Comparison of ENCODE assay signal across 21 cellular contexts in genomic region chr12:131908082-131908715, GRCh38. TPM values are rescaled to one million over a fixed set of nuclear protein-coding genes. Genes with fewer than 3 reads are reported as not detected.
DNase-seq lines count a peak whose midpoint lies in the region; FAIRE-seq and TF ChIP-seq lines count a peak whose summit lies in the region.
"Had no signal": no experiment of that assay in that cellular context is flagged by ENCODE, and none has a peak within 500 bp of the region (broad histone marks: within the 10 kb centered on the region; RNA-seq: fewer than 3 reads in every experiment).

No MANE protein-coding gene starts in this region.

- H3K14ac ChIP-seq in H1 (ENCODE audit: insufficient read length) (no peak overlapping the region), H9 (ENCODE audit: insufficient read depth, low read length) (no peak overlapping the region; the same call in 1 of the 2 replicates)

- no peak overlapping the region for H2BK120ac ChIP-seq in H1 (replicated peaks; ENCODE audit: low read depth, low read length)
- H2BK120ac ChIP-seq in H9 (ENCODE audit: low read depth, low read length, poor library complexity, severe bottlenecking), result no peak overlapping the region

- no peak overlapping the region for H3T11ph ChIP-seq in H9 (ENCODE audit: low read length)

- H3K9me3 Mint-ChIP-seq in H9, result no peaks in the 10 kb centered on the region
- H3K9me3 Mint-ChIP-seq: CD8-positive, alpha-beta memory T cell; T-cell had no signal

- H3K23me2 ChIP-seq in H1 (ENCODE audit: low read depth, low read length) (no peaks in the 10 kb centered on the region), H9 (ENCODE audit: insufficient read length, low read depth, low read length, poor library complexity, severe bottlenecking) (no peaks in the 10 kb centered on the region)

- intact Hi-C loops in sigmoid colon (cut with DNase I), result no loop called here

- H4K5ac ChIP-seq in H1 (ENCODE audit: insufficient read length, low read depth, low read length) (no peak overlapping the region), H9 (ENCODE audit: insufficient read length, low read depth, low read length) (no peak overlapping the region)

- peaks cover 12 to 33% (median 26%) of the 10 kb centered on the region in 3 experiments; a peak in 6 of 7 replicates for H3K36me3 Mint-ChIP-seq in H9 (ENCODE audit: insufficient read depth in 1 of 3, low read depth in 3 of 3)

- H3K4me1 Mint-ChIP-seq in H9, result 0 out of 4 replicates have a peak, but pooled peaks cover 0 to 5% of the 10 kb centered on the region in 2 experiments

- TF ChIP-seq RAD21 in H1 (IDR thresholded peaks at IDR 0.05 in 1 of 2, conservative IDR thresholded peaks at IDR 0.05 in 1 of 2; ENCODE audit: low read depth in 2 of 2, low read length in 2 of 2), result no peak

- H4K91ac ChIP-seq in H1 (replicated peaks; ENCODE audit: insufficient read length, low read length) (no peak overlapping the region), H9 (ENCODE audit: insufficient read length, low read depth, low read length) (no peak overlapping the region)

- peaks cover 95 to 100% (median 97%) of the 10 kb centered on the region in 11 experiments for H4K20me1 ChIP-seq in BLaER1 treated with 17β-estradiol and CSF1 and Interleukin-3, amounts not matched to agents 10 nM and 100 nM
- H4K20me1 ChIP-seq in H1 (replicated peaks in 1 of 2; ENCODE audit: control insufficient read depth in 1 of 2, insufficient read depth in 2 of 2, low read length in 2 of 2) (peaks cover 9 to 14% of the 10 kb centered on the region in 2 experiments), H9 (ENCODE audit: control insufficient read depth, insufficient read depth, insufficient read length) (no peaks in the 10 kb centered on the region)

- FAIRE-seq in H1 (lab: Jason Lieb, UNC), result no peak
- FAIRE-seq: G401.6, GM19239, H54 had no signal

- H3K36me3 ChIP-seq in BE2C (peaks cover 3% of the 10 kb centered on the region; the same call in 1 of the 2 replicates), H1 (ENCODE audit: control insufficient read depth in 2 of 4, insufficient read depth in 4 of 4, low read length in 3 of 4) (peaks cover 4 to 47% (median 20%) of the 10 kb centered on the region in 4 experiments; a peak in 6 of 8 replicates), sigmoid colon (peaks cover 38 to 67% (median 57%) of the 10 kb centered on the region in 4 donors)
- peaks cover 26 to 85% (median 60%) of the 10 kb centered on the region in 11 experiments for H3K36me3 ChIP-seq in BLaER1 treated with 17β-estradiol and CSF1 and Interleukin-3, amounts not matched to agents 10 nM and 100 nM

- WGBS in H1 (ENCODE audit: extremely low coverage in 1 of 2, insufficient coverage in 1 of 2, insufficient read length in 1 of 2, insufficient replicate concordance in 2 of 2, low coverage in 1 of 2, low lambda C conversion rate in 2 of 2, missing lambda C conversion rate in 1 of 2), 2 experiments, result 94% methylated on average over 38 of the region's 63 CpGs; no CpG with 5 or more reads in 1 of the 2 experiments
- 97 to 98% methylated on average over 63 of the region's 63 CpGs for WGBS in sigmoid colon, 2 donors
- WGBS in H9 (ENCODE audit: extremely low coverage, insufficient read length, low lambda C conversion rate), result no CpG with 5 or more reads among the region's 63 CpGs

- TF ChIP-seq POLR2A in H1 (IDR thresholded peaks at IDR 0.05; ENCODE audit: control extremely low read depth in 1 of 2, low read depth in 2 of 2, low read length in 2 of 2) (no peak), sigmoid colon (IDR thresholded peaks at IDR 0.05) (no peak)

- H3K4me3 Mint-ChIP-seq in H9, result no peak overlapping the region
- H3K4me3 Mint-ChIP-seq: T-cell had no signal

- H2BK15ac ChIP-seq in H1 (ENCODE audit: low read length) (no peak overlapping the region), H9 (ENCODE audit: low read depth, low read length) (no peak overlapping the region)

- in situ Hi-C loops in ACHN (cut with HindIII; ENCODE audit: low pct_ligation_motif_present, low pct_unique_long_range_greater_than_20kb, low sequenced_read_pairs) (no loop called here), KBM-7 (cut with MboI; ENCODE audit: low pct_unique_long_range_greater_than_20kb, low sequenced_read_pairs) (no loop called here)

- H3K27ac Mint-ChIP-seq in H9, result no peak overlapping the region
- H3K27ac Mint-ChIP-seq: CD8-positive, alpha-beta memory T cell; T-cell had no signal

- H3K4ac ChIP-seq in H1 (replicated peaks; ENCODE audit: insufficient read length, low read depth, low read length) (no peak overlapping the region), H9 (ENCODE audit: low read depth, low read length) (no peak overlapping the region)

- TF ChIP-seq CTCF in BE2C (IDR thresholded peaks at IDR 0.05; ENCODE audit: low read depth, low read length) (no peak), H1 (IDR thresholded peaks at IDR 0.05; ENCODE audit: control extremely low read depth in 1 of 3, insufficient read depth in 1 of 3, low read depth in 1 of 3, low read length in 3 of 3) (no peak), sigmoid colon (IDR thresholded peaks at IDR 0.05) (no peak), H9 (conservative IDR thresholded peaks at IDR 0.05) (no peak)

- H3K9me3 ChIP-seq in BE2C, result no peaks in the 10 kb centered on the region
- no peaks in the 10 kb centered on the region for H3K9me3 ChIP-seq in BLaER1 treated with 17β-estradiol and CSF1 and Interleukin-3, amounts not matched to agents 10 nM and 100 nM (replicated peaks in 1 of 11)
- no peaks in the 10 kb centered on the region for H3K9me3 ChIP-seq in H1 (ENCODE audit: insufficient read depth in 2 of 2, low read depth in 1 of 2, low read length in 1 of 2)
- H3K9me3 ChIP-seq in sigmoid colon, result no peaks in the 10 kb centered on the region
- no peaks in the 10 kb centered on the region for H3K9me3 ChIP-seq in H9 (ENCODE audit: control insufficient read depth, low read depth, low read length)
- H3K9me3 ChIP-seq: SJCRH30 had no signal

- H2BK20ac ChIP-seq in H1 (ENCODE audit: low read length) (no peak overlapping the region), H9 (ENCODE audit: low read depth, low read length, poor library complexity, severe bottlenecking) (no peak overlapping the region)

- H3K56ac ChIP-seq in H1 (replicated peaks; ENCODE audit: insufficient read length, low read depth, low read length) (no peak overlapping the region), H9 (ENCODE audit: insufficient read length, low read depth, low read length) (no peak overlapping the region)

- H4K8ac ChIP-seq in H1 (ENCODE audit: extremely low read depth, insufficient read depth, low read length) (peak overlapping the region; percentile 79; the same call in 1 of the 2 replicates), H9 (replicated peaks; ENCODE audit: insufficient read length, low read depth, low read length) (no peak overlapping the region)

- H3K4me1 ChIP-seq in BE2C, result peaks cover 13% of the 10 kb centered on the region
- peaks cover 43 to 78% (median 67%) of the 10 kb centered on the region in 10 experiments for H3K4me1 ChIP-seq in BLaER1 treated with 17β-estradiol and CSF1 and Interleukin-3, amounts not matched to agents 10 nM and 100 nM
- H3K4me1 ChIP-seq in H1 (replicated peaks in 1 of 4; ENCODE audit: control insufficient read depth in 3 of 4, insufficient read depth in 4 of 4, low read length in 3 of 4), result no peaks in the 10 kb centered on the region
- H3K4me1 ChIP-seq in sigmoid colon, result peaks cover 0 to 39% (median 34%) of the 10 kb centered on the region in 4 donors
- no peaks in the 10 kb centered on the region for H3K4me1 ChIP-seq in H9 (ENCODE audit: insufficient read depth, low read length)
- H3K4me1 ChIP-seq: SJCRH30 had no signal

- POLR2A ChIA-PET in H1 (lab: Charles Lee; ENCODE audit: partially characterized antibody), result interaction anchor here (0.9 to 6.5 kb wide), 3 partner anchors 13 to 52 kb away, joined by 3 to 27 read pairs (median 6); no protein-coding TSS in a partner anchor

- H3K27ac ChIP-seq in BLaER1 treated with 17β-estradiol and CSF1 and Interleukin-3, amounts not matched to agents 10 nM and 100 nM, result peak overlapping the region in 1 of 11 experiments; percentile 81; a peak in 1 of 22 replicates
- no peak overlapping the region for H3K27ac ChIP-seq in H1 (ENCODE audit: low read depth, low read length)
- H3K27ac ChIP-seq in sigmoid colon, result no peak overlapping the region
- no peak overlapping the region for H3K27ac ChIP-seq in H9 (ENCODE audit: insufficient read length, low read depth, low read length)
- H3K27ac ChIP-seq: C4-2B, SJCRH30 had no signal

- H3K79me2 ChIP-seq in H1 (ENCODE audit: control insufficient read depth in 1 of 2, insufficient read depth in 2 of 2, low read length in 2 of 2) (peaks cover 0 to 9% of the 10 kb centered on the region in 2 experiments; a peak in 1 of 4 replicates), H9 (ENCODE audit: insufficient read depth, low read length) (no peaks in the 10 kb centered on the region; the same call in 1 of the 2 replicates)

- no peaks in the 10 kb centered on the region for H3K27me3 ChIP-seq in BE2C
- H3K27me3 ChIP-seq in BLaER1 treated with 17β-estradiol and CSF1 and Interleukin-3, amounts not matched to agents 10 nM and 100 nM, result no peaks in the 10 kb centered on the region
- no peaks in the 10 kb centered on the region for H3K27me3 ChIP-seq in H1 (replicated peaks in 1 of 4; ENCODE audit: control insufficient read depth in 3 of 4, extremely low read depth in 1 of 4, insufficient read depth in 3 of 4, low read length in 3 of 4)
- H3K27me3 ChIP-seq in sigmoid colon, result no peaks in the 10 kb centered on the region
- no peaks in the 10 kb centered on the region for H3K27me3 ChIP-seq in H9 (ENCODE audit: insufficient read depth, low read length)
- H3K27me3 ChIP-seq: SJCRH30 had no signal

- no peak overlapping the region for H3K23ac ChIP-seq in H1 (ENCODE audit: insufficient read length)
- no peak overlapping the region for H3K23ac ChIP-seq in H9 (ENCODE audit: insufficient read length, low read depth, low read length)

- H3K79me1 ChIP-seq in H1 (ENCODE audit: low read depth, low read length), result peaks cover 6% of the 10 kb centered on the region; the same call in 1 of the 2 replicates
- no peaks in the 10 kb centered on the region for H3K79me1 ChIP-seq in H9 (ENCODE audit: insufficient read depth, low read depth, low read length, poor library complexity, severe bottlenecking)

- H2BK5ac ChIP-seq in H1 (ENCODE audit: low read depth, low read length) (no peak overlapping the region), H9 (ENCODE audit: insufficient read length, low read length) (no peak overlapping the region)

- no peak overlapping the region for H3K9ac ChIP-seq in BLaER1 treated with 17β-estradiol and CSF1 and Interleukin-3, amounts not matched to agents 10 nM and 100 nM
- H3K9ac ChIP-seq in H1 (replicated peaks in 1 of 4; ENCODE audit: extremely low read depth in 1 of 4, low read depth in 3 of 4, low read length in 3 of 4), result no peak overlapping the region
- H3K9ac ChIP-seq in H9 (ENCODE audit: extremely low read depth, insufficient read length, low read length), result no peak overlapping the region

- DNase-seq in BE2C (peak; percentile 10), H1 (ENCODE audit: low read depth in 1 of 2, low spot score in 2 of 2) (no peak), sigmoid colon (peak; percentile 63), ACHN (no peak), KBM-7 (no peak), H9 (no peak)
- DNase-seq: CD8-positive, alpha-beta memory T cell; KG1; NCI-H1092; NCI-H146; NCI-H2029 treated with DMSO at 0.1 percent for 48 hours; NCI-H226; NCI-H510A treated with DMSO at 0.1 percent for 48 hours; NCI-H748 treated with DMSO at 0.1 percent for 48 hours; SJCRH30; T-cell had no signal

- H3K4me3 ChIP-seq in BE2C (ENCODE audit: low read depth, low read length) (no peak overlapping the region), H1 (ENCODE audit: extremely low read depth in 1 of 4, insufficient read depth in 2 of 4, low read depth in 3 of 4, low read length in 4 of 4) (no peak overlapping the region), sigmoid colon (no peak overlapping the region)
- H3K4me3 ChIP-seq in BLaER1 treated with 17β-estradiol and CSF1 and Interleukin-3, amounts not matched to agents 10 nM and 100 nM, result no peak overlapping the region
- H3K4me3 ChIP-seq: SJCRH30 had no signal

- H2AK5ac ChIP-seq in H1 (ENCODE audit: low read depth, low read length) (no peak overlapping the region), H9 (ENCODE audit: insufficient read length, low read length) (no peak overlapping the region)

- H3K18ac ChIP-seq in H1 (ENCODE audit: extremely low read depth, low read length) (no peak overlapping the region), H9 (ENCODE audit: insufficient read length, low read depth, low read length) (no peak overlapping the region)

- no peak overlapping the region for H2AFZ ChIP-seq in H1 (ENCODE audit: low read length)
- H2AFZ ChIP-seq in H9 (ENCODE audit: low read length), result no peak overlapping the region

- H3K4me2 ChIP-seq in BLaER1 treated with 17β-estradiol and CSF1 and Interleukin-3, amounts not matched to agents 10 nM and 100 nM, result peak overlapping the region in 8 of 11 experiments; percentile 83 to 94 (median 91); a peak in 16 of 22 replicates
- no peak overlapping the region for H3K4me2 ChIP-seq in H1 (ENCODE audit: insufficient read depth in 1 of 2, low read depth in 2 of 2, low read length in 2 of 2)
- H3K4me2 ChIP-seq in H9 (ENCODE audit: insufficient read depth, insufficient read length, low read length), result no peak overlapping the region

- TF ChIP-seq EP300 in H1 (IDR thresholded peaks at IDR 0.05; ENCODE audit: borderline replicate concordance in 1 of 2, low read depth in 2 of 2, low read length in 2 of 2), result no peak
- TF ChIP-seq EP300 in sigmoid colon (IDR thresholded peaks at IDR 0.05), result no peak

- no peak overlapping the region for H2BK12ac ChIP-seq in H1 (ENCODE audit: low read depth, low read length)
- H2BK12ac ChIP-seq in H9 (ENCODE audit: insufficient read length, low read depth, low read length), result no peak overlapping the region

- no peaks in the 10 kb centered on the region for H3K27me3 Mint-ChIP-seq in H9 (ENCODE audit: low read depth)
- H3K27me3 Mint-ChIP-seq: CD8-positive, alpha-beta memory T cell; T-cell had no signal

- CTCF ChIA-PET in H1 (lab: Charles Lee; ENCODE audit: partially characterized antibody), result no interaction called here

RNA-seq across cellular contexts. Expression of gene ULK1, which starts 13.8 kb away (rescaled TPM):
- 43.2 TPM for polyA plus RNA-seq in BE2C (2012; ENCODE audit: insufficient read depth, insufficient read length, low read depth)
- total RNA-seq in H1 (2021; fragmentation: NEBNext Ultra II Directional; extraction: Animal tissue kit (Norgen Biotek cat#: 25700)), result 44.1 and 48.5 TPM in 2 replicates
- 13.0 and 26.4 TPM in 2 replicates for polyA plus RNA-seq in H1 (2011; rRNA removed)
- polyA plus RNA-seq in H1 (2011; cell fraction: cytosol; rRNA removed), result 11.9 TPM
- 127 TPM for polyA plus RNA-seq in H1 (2011; cell fraction: nucleus; rRNA removed)
- polyA plus RNA-seq in H1 (2012, experiment 1 of 2), result 26.7 to 43.8 TPM (median 39.0 TPM) in 4 replicates
- 26.9 TPM for polyA plus RNA-seq in H1 (2012, experiment 2 of 2)
- polyA plus RNA-seq in H1 (2013, experiment 1 of 2), result 23.4 TPM
- 23.0 TPM for polyA plus RNA-seq in H1 (2013, experiment 2 of 2)
- polyA minus RNA-seq in H1 (2011; rRNA and poly(A)+ RNA removed), result 12.9 and 16.5 TPM in 2 replicates
- 29.4 TPM for polyA minus RNA-seq in H1 (2011; cell fraction: cytosol; rRNA and poly(A)+ RNA removed)
- polyA minus RNA-seq in H1 (2011; cell fraction: nucleus; rRNA and poly(A)+ RNA removed), result 42.7 TPM
- total RNA-seq in sigmoid colon, result 10 to 100 TPM; 13.2 to 29.1 (median 18.6) TPM
- polyA plus RNA-seq in sigmoid colon, result 10 to 100 TPM in 1 of 3 donors, 1 to 10 TPM in 2; 5.3 to 17.5 (median 5.4) TPM
- 52.7 and 57.2 TPM in 2 replicates for total RNA-seq in H9 (2021)

RNA-seq across cellular contexts. Expression of gene PUS1, which starts 20.9 kb away (rescaled TPM):
- polyA plus RNA-seq in BE2C (2012; ENCODE audit: insufficient read depth, insufficient read length, low read depth), result 128 TPM
- 81.2 and 82.5 TPM in 2 replicates for total RNA-seq in H1 (2021; fragmentation: NEBNext Ultra II Directional; extraction: Animal tissue kit (Norgen Biotek cat#: 25700))
- 48.1 and 65.7 TPM in 2 replicates for polyA plus RNA-seq in H1 (2011; rRNA removed)
- 74.1 TPM for polyA plus RNA-seq in H1 (2011; cell fraction: cytosol; rRNA removed)
- polyA plus RNA-seq in H1 (2011; cell fraction: nucleus; rRNA removed), result 85.2 TPM
- 57.7 to 80.3 TPM (median 73.5 TPM) in 4 replicates for polyA plus RNA-seq in H1 (2012, experiment 1 of 2)
- polyA plus RNA-seq in H1 (2012, experiment 2 of 2), result 51.6 TPM
- 42.1 TPM for polyA plus RNA-seq in H1 (2013, experiment 1 of 2)
- 42.7 TPM for polyA plus RNA-seq in H1 (2013, experiment 2 of 2)
- 28.4 and 37.6 TPM in 2 replicates for polyA minus RNA-seq in H1 (2011; rRNA and poly(A)+ RNA removed)
- 50.9 TPM for polyA minus RNA-seq in H1 (2011; cell fraction: cytosol; rRNA and poly(A)+ RNA removed)
- 40.6 TPM for polyA minus RNA-seq in H1 (2011; cell fraction: nucleus; rRNA and poly(A)+ RNA removed)
- total RNA-seq in sigmoid colon, result 10 to 100 TPM in 1 of 4 donors, 1 to 10 TPM in 3; 7.6 to 15.6 (median 8.9) TPM
- 10 to 100 TPM in 1 of 3 donors, 1 to 10 TPM in 2; 9.0 to 33.8 (median 9.7) TPM for polyA plus RNA-seq in sigmoid colon
- total RNA-seq in H9 (2021), result 116 and 117 TPM in 2 replicates

RNA-seq across cellular contexts. Expression of gene EP400, which starts 41.5 kb away (rescaled TPM):
- 50.5 TPM for polyA plus RNA-seq in BE2C (2012; ENCODE audit: insufficient read depth, insufficient read length, low read depth)
- total RNA-seq in H1 (2021; fragmentation: NEBNext Ultra II Directional; extraction: Animal tissue kit (Norgen Biotek cat#: 25700)), result 69.6 and 69.7 TPM in 2 replicates
- polyA plus RNA-seq in H1 (2011; rRNA removed) (13.1 and 16.2 TPM in 2 replicates), sigmoid colon (10 to 100 TPM in 1 of 3 donors, 1 to 10 TPM in 2; 3.2 to 22.3 (median 4.2) TPM)
- 9.9 TPM for polyA plus RNA-seq in H1 (2011; cell fraction: cytosol; rRNA removed)
- polyA plus RNA-seq in H1 (2011; cell fraction: nucleus; rRNA removed), result 43.9 TPM
- 41.3 to 47.5 TPM (median 44.4 TPM) in 4 replicates for polyA plus RNA-seq in H1 (2012, experiment 1 of 2)
- polyA plus RNA-seq in H1 (2012, experiment 2 of 2), result 14.9 TPM
- 29.6 TPM for polyA plus RNA-seq in H1 (2013, experiment 1 of 2)
- polyA plus RNA-seq in H1 (2013, experiment 2 of 2), result 24.5 TPM
- 22.0 and 23.0 TPM in 2 replicates for polyA minus RNA-seq in H1 (2011; rRNA and poly(A)+ RNA removed)
- polyA minus RNA-seq in H1 (2011; cell fraction: cytosol; rRNA and poly(A)+ RNA removed), result 27.4 TPM
- polyA minus RNA-seq in H1 (2011; cell fraction: nucleus; rRNA and poly(A)+ RNA removed), result 33.5 TPM
- total RNA-seq in sigmoid colon (10 to 100 TPM; 14.5 to 35.7 (median 18.8) TPM), H9 (2021) (53.3 and 61.7 TPM in 2 replicates)

Comparison
In these comparisons a context has a peak if more than half of its experiments do, and no peak if none do; other contexts are left out.
1. DNase-seq: peak in BE2C (single experiment) and sigmoid colon (single experiment); none in H1 (0 of 2), ACHN (single experiment), KBM-7 (single experiment) and H9 (single experiment).
2. H3K4me2 ChIP-seq: peak in BLaER1 treated with 17β-estradiol and CSF1 and Interleukin-3, amounts not matched to agents 10 nM and 100 nM (8 of 11); none in H1 (0 of 2) and H9 (single experiment).